ENCODE assay signal across 20 cellular contexts in the genomic region with DNA sequence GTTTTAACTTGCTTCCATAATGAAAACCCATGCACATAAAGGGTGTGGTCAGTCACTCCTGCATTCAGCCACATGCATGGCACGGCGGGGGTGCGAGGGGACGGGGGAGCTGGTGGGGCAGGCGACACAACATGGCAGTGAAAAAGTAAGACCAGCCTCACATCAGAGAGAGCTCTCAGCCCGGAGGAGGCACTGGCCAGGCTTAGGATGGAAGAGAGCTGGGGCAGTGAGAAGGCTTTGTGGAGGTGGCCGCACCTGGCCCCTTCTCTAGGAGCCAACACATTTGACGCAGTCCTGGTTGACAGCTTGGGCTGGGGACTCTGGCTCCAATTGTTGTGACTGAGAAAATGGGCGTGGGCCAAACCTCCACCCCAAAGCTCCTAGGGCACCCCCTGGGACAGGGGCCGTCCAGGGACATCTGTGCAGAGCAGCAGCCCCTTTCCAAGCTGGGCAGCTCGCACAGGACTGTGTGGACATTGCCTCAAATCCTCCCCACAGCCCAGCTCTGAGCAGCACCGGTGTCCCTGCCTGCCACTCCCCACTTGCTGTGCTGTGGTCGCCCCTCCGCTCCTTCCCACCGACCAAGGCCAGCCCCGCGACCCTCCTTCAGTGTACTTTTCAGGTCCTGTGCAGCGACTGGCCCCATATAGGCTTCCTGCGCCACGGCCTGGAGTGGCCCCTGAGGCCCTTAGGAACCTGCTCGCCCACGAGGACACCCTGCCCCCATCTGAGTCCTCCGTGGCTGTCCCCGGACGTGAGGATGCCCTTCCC.
"Had no signal": no experiment of that assay in that cellular context is flagged by ENCODE, and none has a peak within 500 bp of the region (broad histone marks: within the 10 kb centered on the region; RNA-seq: fewer than 3 reads in every experiment).

No MANE protein-coding gene starts in this region.

- H3K36me3 ChIP-seq: esophagus muscularis mucosa, gastrocnemius medialis, heart right ventricle, left lung, suprapubic skin, thyroid gland, upper lobe of right lung had no signal

- H3K36me3 Mint-ChIP-seq: naive B cell had no signal

- H3K4me3 ChIP-seq: esophagus muscularis mucosa, gastrocnemius medialis, heart right ventricle, left lung, lung, suprapubic skin, thyroid gland, upper lobe of right lung had no signal

- H3K4me1 Mint-ChIP-seq: nephron had no signal

- H3K27ac Mint-ChIP-seq: nephron had no signal

- H3K4me1 ChIP-seq: gastrocnemius medialis, left lung, suprapubic skin, upper lobe of right lung had no signal

- H3K27ac ChIP-seq: epithelial cell of prostate, esophagus muscularis mucosa, gastrocnemius medialis, heart right ventricle, left lung, suprapubic skin, thyroid gland, upper lobe of right lung had no signal

- ATAC-seq: gastrocnemius medialis, heart right ventricle, left lung, upper lobe of right lung had no signal

- H3K9me3 ChIP-seq: esophagus muscularis mucosa, gastrocnemius medialis, heart right ventricle, left lung, suprapubic skin, thyroid gland, upper lobe of right lung had no signal

- DNase-seq: central memory CD4-positive, alpha-beta T cell; cortex of kidney; effector memory CD4-positive, alpha-beta T cell; gastrocnemius medialis; heart right ventricle; hypothalamus; mesenchymal stem cell; midbrain; naive B cell; small intestine; stimulated activated CD4-positive, alpha-beta T cell treated with anti-CD3 and anti-CD28 coated beads, Interleukin-2, amount 100 ng/mL, for 48 hours; stimulated activated naive CD4-positive, alpha-beta T cell treated with Interleukin-2 at 50 U/mL for 16 hours; thyroid gland; upper lobe of right lung had no signal

- H3K4me3 Mint-ChIP-seq: nephron had no signal

- H3K9me3 Mint-ChIP-seq: naive B cell, nephron had no signal

- H3K27me3 ChIP-seq: gastrocnemius medialis, thyroid gland had no signal
